ENCODE assay signal across 8 cellular contexts in genomic region chr19:10431254-10431942, GRCh38.
DNase-seq lines count a peak whose midpoint lies in the region; ATAC-seq and TF ChIP-seq lines count a peak whose summit lies in the region.

No MANE protein-coding gene starts in this region.

- H3K27me3 Mint-ChIP-seq in effector memory CD8-positive, alpha-beta T cell: peaks cover 0 to 6% of the 10 kb centered on the region in 2 donors
- peaks cover 74% of the 10 kb centered on the region for H3K27me3 Mint-ChIP-seq in nephron progenitor cell (ENCODE audit: low read depth, poor library complexity)

- H3K4me1 Mint-ChIP-seq in effector memory CD8-positive, alpha-beta T cell (ENCODE audit: low read depth in 2 of 2): peaks cover 62 to 65% of the 10 kb centered on the region in 2 donors
- peaks cover 16% of the 10 kb centered on the region for H3K4me1 Mint-ChIP-seq in nephron progenitor cell

- H3K36me3 Mint-ChIP-seq in effector memory CD8-positive, alpha-beta T cell (ENCODE audit: insufficient read depth): peaks cover 51% of the 10 kb centered on the region
- no peaks in the 10 kb centered on the region for H3K36me3 Mint-ChIP-seq in nephron progenitor cell (ENCODE audit: low read depth)

- H3K27ac ChIP-seq in caudate nucleus (ENCODE audit: low read depth, low read length): no peak overlapping the region

- H3K4me3 Mint-ChIP-seq in effector memory CD8-positive, alpha-beta T cell: peak overlapping the region; percentile 80 to 81
- H3K4me3 Mint-ChIP-seq in nephron progenitor cell: peak overlapping the region; percentile 68

- H3K27ac Mint-ChIP-seq in effector memory CD8-positive, alpha-beta T cell: peak overlapping the region; percentile 96 to 100
- no peak overlapping the region for H3K27ac Mint-ChIP-seq in nephron progenitor cell

- TF ChIP-seq CTCF in GM12873 (IDR thresholded peaks at IDR 0.05; ENCODE audit: insufficient read depth, low read depth, low read length, missing control alignments) (peak; percentile 21), nephron progenitor cell (IDR thresholded peaks at IDR 0.05) (no peak)

- DNase-seq in RPMI8226 (peak; percentile 53), nephron progenitor cell (no peak), DMS79 (lab: John Stamatoyannopoulos, UW) (no peak), caudate nucleus (lab: John Stamatoyannopoulos, UW) (no peak)
- DNase-seq in effector memory CD8-positive, alpha-beta T cell: peak; percentile 65 to 70 (median 68)
- no peak for DNase-seq in activated CD8-positive, alpha-beta memory T cell treated with anti-CD3 and anti-CD28 coated beads, Interleukin-2, amount 50 U/mL, for 4 hours

- ATAC-seq in effector memory CD8-positive, alpha-beta T cell (replicated peaks): peak; percentile 43
- ATAC-seq in HG02759 (IDR thresholded peaks at IDR 0.05; ENCODE audit: unreplicated experiment): no peak

- peaks cover 0 to 2% of the 10 kb centered on the region in 2 donors for H3K9me3 Mint-ChIP-seq in effector memory CD8-positive, alpha-beta T cell
- peaks cover 3% of the 10 kb centered on the region for H3K9me3 Mint-ChIP-seq in nephron progenitor cell

Comparison
In these comparisons a context has a peak if more than half of its experiments do, and no peak if none do; other contexts are left out.
1. DNase-seq: peak in RPMI8226 (single experiment) and effector memory CD8-positive, alpha-beta T cell (3 of 3); none in nephron progenitor cell (single experiment), DMS79 (single experiment), caudate nucleus (0 of 61) and activated CD8-positive, alpha-beta memory T cell treated with anti-CD3 and anti-CD28 coated beads, Interleukin-2, amount 50 U/mL, for 4 hours (single experiment).